In the genomic region with DNA sequence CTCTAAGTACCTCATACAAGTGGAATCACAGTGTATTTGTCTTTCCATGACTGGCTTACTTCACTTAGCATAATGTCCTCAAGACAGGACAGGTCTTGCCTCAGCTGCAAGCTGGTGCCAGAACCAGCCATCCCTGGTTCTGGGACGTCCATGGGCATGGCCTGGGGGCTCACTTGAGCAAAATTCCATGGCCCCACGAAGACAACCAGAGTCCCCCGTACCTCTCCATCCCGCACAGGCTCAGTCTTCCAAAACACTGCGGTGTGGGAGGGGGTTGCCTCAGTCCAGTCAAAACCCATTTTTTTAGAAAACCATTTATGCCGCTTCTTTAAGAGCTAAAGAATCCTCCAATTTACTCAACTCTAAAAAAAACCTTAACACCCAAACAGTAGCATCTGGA, we compare ENCODE assay signal across 15 cellular contexts.
"Had no signal": no experiment of that assay in that cellular context is flagged by ENCODE, and none has a peak within 500 bp of the region (broad histone marks: within the 10 kb centered on the region; RNA-seq: fewer than 3 reads in every experiment).

No MANE protein-coding gene starts in this region.

- H3K36me3 ChIP-seq: ascending aorta, left ventricle myocardium inferior had no signal

- H3K9me3 ChIP-seq: ascending aorta had no signal

- ATAC-seq: esophagus mucosa, natural killer cell had no signal

- DNase-seq: activated CD4-positive, CD25-positive, alpha-beta regulatory T cell treated with anti-CD3 and anti-CD28 coated beads, Interleukin-2, amount 50 U/mL, for 72 hours; activated naive CD4-positive, alpha-beta T cell treated with anti-CD3 and anti-CD28 coated beads, Interleukin-2, amount 10 ng/mL, durations not matched to agents 7 days and 5 days; activated T-cell treated with anti-CD3 and anti-CD28 coated beads, Interleukin-2, amount 50 U/mL, for 1 hour; hippocampal formation; left ventricle myocardium inferior; mesendoderm; natural killer cell; right cardiac atrium; small intestine; stimulated activated CD4-positive, alpha-beta T cell treated with anti-CD3 and anti-CD28 coated beads, Interleukin-4, amount 100 ng/mL, for 4 hours; stimulated activated CD8-positive, alpha-beta memory T cell treated with anti-CD3 and anti-CD28 coated beads, Interleukin-4, amount 100 ng/mL, for 48 hours; stimulated activated naive CD4-positive, alpha-beta T cell treated with Interleukin-2 at 50 U/mL for 16 hours; T1000 had no signal

- H3K27me3 ChIP-seq: ascending aorta had no signal

- H3K4me3 ChIP-seq: ascending aorta, left ventricle myocardium inferior had no signal

- H3K27ac ChIP-seq: left ventricle myocardium inferior had no signal
